Comparison of ENCODE assay signal across 13 cellular contexts in genomic region chr11:3042496-3043314, GRCh38. TPM values are rescaled to one million over a fixed set of nuclear protein-coding genes. Genes with fewer than 3 reads are reported as not detected.
DNase-seq lines count a peak whose midpoint lies in the region; ATAC-seq and TF ChIP-seq lines count a peak whose summit lies in the region.
"Had no signal": no experiment of that assay in that cellular context is flagged by ENCODE, and none has a peak within 500 bp of the region (broad histone marks: within the 10 kb centered on the region; RNA-seq: fewer than 3 reads in every experiment).

No MANE protein-coding gene starts in this region.

- H3K36me3 ChIP-seq in GM23338 (ENCODE audit: insufficient read depth), result peaks cover 37% of the 10 kb centered on the region
- H3K36me3 ChIP-seq in iPS-15b (ENCODE audit: control insufficient read depth, insufficient read depth, low read length), result peaks cover 38% of the 10 kb centered on the region
- H3K36me3 ChIP-seq in spleen, result peaks cover 0 to 100% (median 60%) of the 10 kb centered on the region in 6 donors

- H3K9me3 ChIP-seq in iPS-15b (ENCODE audit: control insufficient read depth, insufficient read depth, low read length) (no peaks in the 10 kb centered on the region), spleen (no peaks in the 10 kb centered on the region)
- H3K9me3 ChIP-seq: BE2C had no signal

- H3K4me3 ChIP-seq in GM23338 (no peak overlapping the region), iPS-15b (ENCODE audit: low read depth, low read length) (no peak overlapping the region), spleen (no peak overlapping the region)
- H3K4me3 ChIP-seq: smooth muscle cell had no signal

- H3K9me3 Mint-ChIP-seq in GM23338, result no peaks in the 10 kb centered on the region

- TF ChIP-seq CTCF in GM23338 (conservative IDR thresholded peaks at IDR 0.05; ENCODE audit: low read depth in 2 of 2) (no peak), spleen (IDR thresholded peaks at IDR 0.05 in 8 of 11, conservative IDR thresholded peaks at IDR 0.05 in 3 of 11) (no peak)

- peaks cover 13% of the 10 kb centered on the region; the same call in 1 of the 2 replicates for H3F3A ChIP-seq in GM23338 (replicated peaks; ENCODE audit: low read depth)

- no peaks in the 10 kb centered on the region for H3K9me2 ChIP-seq in GM23338 (ENCODE audit: insufficient read depth)

- ATAC-seq in GM23338 (peak; percentile 16; the same call in 2 of the 3 replicates), GM21576 (IDR thresholded peaks at IDR 0.05; ENCODE audit: unreplicated experiment) (no peak), HG03571 (IDR thresholded peaks at IDR 0.05; ENCODE audit: unreplicated experiment) (no peak), HG02623 (IDR thresholded peaks at IDR 0.05; ENCODE audit: unreplicated experiment) (no peak)

- no peak overlapping the region for H3K4me3 Mint-ChIP-seq in GM23338

- H4K20me1 ChIP-seq in GM23338 (replicated peaks; ENCODE audit: insufficient read depth), result peaks cover 36% of the 10 kb centered on the region

- WGBS in spleen, 5 donors, result 85 to 92% (median 88%) methylated on average over 10 to 11 of the region's 11 CpGs

- intact Hi-C loops in spleen (cut with DNase I; ENCODE audit: low total_unique reads), result no loop called here

- H3K79me2 ChIP-seq in GM23338 (replicated peaks; ENCODE audit: insufficient read depth), result peaks cover 70% of the 10 kb centered on the region

- no peaks in the 10 kb centered on the region for H3K27me3 ChIP-seq in GM23338 (ENCODE audit: insufficient read depth)
- no peaks in the 10 kb centered on the region for H3K27me3 ChIP-seq in iPS-15b (ENCODE audit: control insufficient read depth, insufficient read depth, low read length)
- H3K27me3 ChIP-seq in spleen (replicated peaks in 1 of 7), result no peaks in the 10 kb centered on the region
- H3K27me3 ChIP-seq: BE2C had no signal

- H3K4me1 ChIP-seq in GM23338 (ENCODE audit: insufficient read depth), result no peaks in the 10 kb centered on the region
- no peaks in the 10 kb centered on the region for H3K4me1 ChIP-seq in iPS-15b (ENCODE audit: control insufficient read depth, insufficient read depth, low read length)
- peaks cover 0 to 23% (median 2%) of the 10 kb centered on the region in 6 donors for H3K4me1 ChIP-seq in spleen
- H3K4me1 ChIP-seq: BE2C had no signal

- DNase-seq in GM23338 (ENCODE audit: low spot score), result no peak
- DNase-seq in astrocyte of the hippocampus (ENCODE audit: low read depth, low spot score), result peak; percentile 37
- peak; percentile 53 for DNase-seq in spleen
- no peak for DNase-seq in NCI-H2171 (lab: John Stamatoyannopoulos, UW)
- DNase-seq: BE2C, MM.1S, T1000 had no signal

- H3K4me1 Mint-ChIP-seq in GM23338, result peaks cover 15% of the 10 kb centered on the region

- peaks cover 11% of the 10 kb centered on the region for H3K27me3 Mint-ChIP-seq in GM23338 (ENCODE audit: insufficient read depth, low read depth, poor library complexity)

- peak overlapping the region; percentile 75; the same call in 1 of the 2 replicates for H3K27ac Mint-ChIP-seq in GM23338

- no peak for TF ChIP-seq POLR2A in spleen (IDR thresholded peaks at IDR 0.05)

- no peak overlapping the region for H3K4me2 ChIP-seq in GM23338
- H3K4me2 ChIP-seq: smooth muscle cell had no signal

- H3K27ac ChIP-seq in GM23338 (ENCODE audit: low read depth) (peak overlapping the region; percentile 32; the same call in 1 of the 2 replicates), spleen (no peak overlapping the region)
- H3K27ac ChIP-seq: HL-60 had no signal

- peaks cover 72% of the 10 kb centered on the region for H3K36me3 Mint-ChIP-seq in GM23338 (ENCODE audit: low read depth)

- H3K9ac ChIP-seq in iPS-15b (ENCODE audit: low read depth, low read length), result peak overlapping the region; percentile 37

- H2AFZ ChIP-seq in GM23338, result no peak overlapping the region

TF ChIP-seq in GM23338, 12 proteins besides CTCF, POLR2A, EP300 and RAD21 (continues in another document):
- TF ChIP-seq ZNF462 (CRISPR knock-in tag; IDR thresholded peaks at IDR 0.05), result no peak
- TF ChIP-seq STAT1 (IDR thresholded peaks at IDR 0.05; ENCODE audit: unreplicated experiment), result no peak
- no peak for TF ChIP-seq ZNF114 (CRISPR knock-in tag; IDR thresholded peaks at IDR 0.05)
- TF ChIP-seq EZH2phosphoT487 (IDR thresholded peaks at IDR 0.05; ENCODE audit: unreplicated experiment), result no peak
- TF ChIP-seq NANOG (IDR thresholded peaks at IDR 0.05; ENCODE audit: borderline replicate concordance), result no peak
- no peak for TF ChIP-seq CREB1 (CRISPR knock-in tag; IDR thresholded peaks at IDR 0.05; ENCODE audit: low read depth)
- no peak for TF ChIP-seq JUNB (IDR thresholded peaks at IDR 0.05; ENCODE audit: unreplicated experiment)
- no peak for TF ChIP-seq ZNF331 (CRISPR knock-in tag; IDR thresholded peaks at IDR 0.05; ENCODE audit: low read depth)
- no peak for TF ChIP-seq ETS1 (IDR thresholded peaks at IDR 0.05)

RNA-seq across cellular contexts. Expression of gene CARS1, which starts 14.5 kb away (rescaled TPM):
- total RNA-seq in GM23338 (2014; rRNA removed; shearing (Covaris generic)), result 94.1 and 95.9 TPM in 2 replicates
- 71.0 and 72.9 TPM in 2 replicates for polyA plus RNA-seq in GM23338 (2016; fragmentation: Nextera tagmentation; extraction: Ambion mirVana)
- total RNA-seq in spleen, result 10 to 100 TPM; 32.7 to 64.9 (median 39.0) TPM
- polyA plus RNA-seq in spleen, result 10 to 100 TPM; 18.6 to 27.5 (median 24.0) TPM

RNA-seq across cellular contexts. Expression of gene NAP1L4, which starts 50.6 kb away (rescaled TPM):
- 181 and 183 TPM in 2 replicates for total RNA-seq in GM23338 (2014; rRNA removed; shearing (Covaris generic))
- 171 and 189 TPM in 2 replicates for polyA plus RNA-seq in GM23338 (2016; fragmentation: Nextera tagmentation; extraction: Ambion mirVana)
- 100 to 1,000 TPM in 6 of 7 donors, 10 to 100 TPM in 1; 87.5 to 137 (median 131) TPM for total RNA-seq in spleen
- polyA plus RNA-seq in spleen, result 100 to 1,000 TPM in 1 of 3 donors, 10 to 100 TPM in 2; 79.5 to 104 (median 90.6) TPM

Comparison
In these comparisons a context has a peak if more than half of its experiments do, and no peak if none do; other contexts are left out.
1. DNase-seq: peak in astrocyte of the hippocampus (single experiment) and spleen (single experiment); none in GM23338 (single experiment) and NCI-H2171 (single experiment).